In genomic region chr15:67140078-67140833, GRCh38 we compare ENCODE assay signal across 12 cellular contexts.
DNase-seq lines count a peak whose midpoint lies in the region; ATAC-seq and TF ChIP-seq lines count a peak whose summit lies in the region.
"Had no signal": no experiment of that assay in that cellular context is flagged by ENCODE, and none has a peak within 500 bp of the region (broad histone marks: within the 10 kb centered on the region; RNA-seq: fewer than 3 reads in every experiment).

No MANE protein-coding gene starts in this region.

- H2BK5ac ChIP-seq in trophoblast cell (ENCODE audit: low read depth, low read length, poor library complexity), result no peak overlapping the region

- H2BK120ac ChIP-seq in trophoblast cell (ENCODE audit: insufficient read depth, low read length, poor library complexity), result no peak overlapping the region

- no peak overlapping the region for H3K9ac ChIP-seq in trophoblast cell (ENCODE audit: low read length)

- H3K4me2 ChIP-seq in PC-9, result no peak overlapping the region
- no peak overlapping the region for H3K4me2 ChIP-seq in trophoblast cell (ENCODE audit: low read length)

- H3K27me3 ChIP-seq in PC-9 (ENCODE audit: insufficient read depth, low read depth), result no peaks in the 10 kb centered on the region
- H3K27me3 ChIP-seq in trophoblast cell (ENCODE audit: insufficient read depth, low read length), result no peaks in the 10 kb centered on the region

- ATAC-seq in GM21390 (IDR thresholded peaks at IDR 0.05; ENCODE audit: unreplicated experiment), result peak; percentile 60
- no peak for ATAC-seq in GM21360 (IDR thresholded peaks at IDR 0.05; ENCODE audit: unreplicated experiment)

- POLR2A ChIA-PET in PC-9 (lab: Charles Lee; ENCODE audit: unreplicated experiment) (interaction anchor here (0.7 kb wide), 1 partner anchor 13 kb away, joined by 5 read pairs; no protein-coding TSS in a partner anchor), HEK293T (lab: Yijun Ruan, JAX) (no interaction called here)

- no peak overlapping the region for H3K23ac ChIP-seq in trophoblast cell (ENCODE audit: low read length)

- in situ Hi-C loops in GM13977 (cut with MboI; ENCODE audit: low pct_unique_long_range_greater_than_20kb, low sequenced_read_pairs, unreplicated experiment), result no loop called here

- no peaks in the 10 kb centered on the region; the same call in 1 of the 2 replicates for H4K20me1 ChIP-seq in PC-9 (ENCODE audit: insufficient read depth)

- no peak overlapping the region for H2AFZ ChIP-seq in PC-9
- no peak overlapping the region for H2AFZ ChIP-seq in trophoblast cell (ENCODE audit: insufficient read depth, low read length, poor library complexity)

- H3K79me2 ChIP-seq in PC-9 (ENCODE audit: low read depth), result peaks cover 100% of the 10 kb centered on the region
- H3K79me2 ChIP-seq in trophoblast cell (ENCODE audit: control insufficient read depth, insufficient read depth, low read length, poor library complexity), result peaks cover 2% of the 10 kb centered on the region

- intact Hi-C loops in PC-9 (cut with micrococcal nuclease; ENCODE audit: unreplicated experiment), result no loop called here

- H4K91ac ChIP-seq in trophoblast cell (ENCODE audit: low read depth, low read length), result no peak overlapping the region

- no peak overlapping the region for H2AK5ac ChIP-seq in trophoblast cell (ENCODE audit: low read length)

- TF ChIP-seq CTCF in GM13977 (IDR thresholded peaks at IDR 0.05; ENCODE audit: extremely low read depth, insufficient read depth, missing control alignments) (no peak), PC-9 (conservative IDR thresholded peaks at IDR 0.05) (no peak)

- CTCF ChIA-PET in PC-9 (lab: Charles Lee), result no interaction called here
- CTCF ChIA-PET in HEK293T (lab: Yijun Ruan, JAX), result no interaction called here

- WGBS in trophoblast cell (ENCODE audit: extremely low coverage, insufficient coverage, insufficient read length), result no CpG with 5 or more reads among the region's 9 CpGs

- H4K12ac ChIP-seq in trophoblast cell (ENCODE audit: low read depth, low read length), result no peak overlapping the region

- no peaks in the 10 kb centered on the region for H3K9me2 ChIP-seq in PC-9 (ENCODE audit: insufficient read depth)

- no peak overlapping the region for H3K4me3 ChIP-seq in PC-9
- H3K4me3 ChIP-seq in trophoblast cell (ENCODE audit: low read depth, low read length), result no peak overlapping the region

- H4K8ac ChIP-seq in trophoblast cell (ENCODE audit: low read depth, low read length), result no peak overlapping the region

- no peaks in the 10 kb centered on the region for H3K9me3 ChIP-seq in PC-9 (ENCODE audit: insufficient read depth, low read depth)
- H3K9me3 ChIP-seq in trophoblast cell (ENCODE audit: insufficient read depth, low read depth, low read length), result no peaks in the 10 kb centered on the region

- H3K27ac ChIP-seq in PC-9 (peak overlapping the region; percentile 26; the same call in 1 of the 2 replicates), trophoblast cell (ENCODE audit: low read depth, low read length) (no peak overlapping the region)

- peaks cover 24% of the 10 kb centered on the region for H3K79me1 ChIP-seq in trophoblast cell (ENCODE audit: low read length)

- peak overlapping the region; percentile 0 for H2BK12ac ChIP-seq in trophoblast cell (ENCODE audit: low read length)

- no peak overlapping the region for H3K4ac ChIP-seq in trophoblast cell (ENCODE audit: low read depth, low read length)

- H3K36me3 ChIP-seq in PC-9 (ENCODE audit: low read depth) (peaks cover 5% of the 10 kb centered on the region; the same call in 1 of the 2 replicates), trophoblast cell (ENCODE audit: control insufficient read depth in 1 of 2, insufficient read depth in 2 of 2, low read length in 2 of 2) (no peaks in the 10 kb centered on the region)

- DNase-seq in GM13977 (ENCODE audit: low spot score) (peak; percentile 47), PC-9 (no peak), trophoblast cell (no peak), AG20443 (ENCODE audit: low spot score) (no peak), HEK293T (ENCODE audit: extremely low spot score) (no peak), HUDEP-2 (lab: John Stamatoyannopoulos, UW; ENCODE audit: unreplicated experiment in 76 of 76) (no peak)
- DNase-seq: activated CD4-positive, alpha-beta T cell treated with anti-CD3 and anti-CD28 coated beads for 1 hour; amygdala; GF-D8; NCI-H1092 had no signal

- no TSS peak for BruUV-seq in PC-9 (replicated peaks; lab: Mats Ljungman, UMichigan)

- H3K14ac ChIP-seq in trophoblast cell (ENCODE audit: low read length), result no peak overlapping the region

- H3K18ac ChIP-seq in trophoblast cell (ENCODE audit: low read length), result no peak overlapping the region

- peaks cover 37% of the 10 kb centered on the region for H3K4me1 ChIP-seq in PC-9 (replicated peaks; ENCODE audit: insufficient read depth)
- peaks cover 45 to 47% of the 10 kb centered on the region in 2 experiments for H3K4me1 ChIP-seq in trophoblast cell (ENCODE audit: control insufficient read depth in 1 of 2, insufficient read depth in 2 of 2, low read length in 2 of 2)

- peaks cover 40% of the 10 kb centered on the region for H3F3A ChIP-seq in PC-9 (ENCODE audit: insufficient read depth, low read depth)

TF ChIP-seq in HEK293T, 16 proteins besides CTCF, POLR2A, EP300 and RAD21:
- TF ChIP-seq FOXM1 (IDR thresholded peaks at IDR 0.05; ENCODE audit: borderline replicate concordance) (no peak), HDGF (IDR thresholded peaks at IDR 0.05; ENCODE audit: borderline replicate concordance) (no peak), LEF1 (IDR thresholded peaks at IDR 0.05; ENCODE audit: borderline replicate concordance) (no peak), TARDBP (IDR thresholded peaks at IDR 0.05) (no peak), NFRKB (IDR thresholded peaks at IDR 0.05) (no peak), FOXK2 (IDR thresholded peaks at IDR 0.05) (no peak), SUZ12 (IDR thresholded peaks at IDR 0.05) (no peak), BHLHE40 (IDR thresholded peaks at IDR 0.05; ENCODE audit: borderline replicate concordance) (no peak), SP1 (IDR thresholded peaks at IDR 0.05) (no peak), FOXA1 (IDR thresholded peaks at IDR 0.05) (no peak), L3MBTL2 (conservative IDR thresholded peaks at IDR 0.05) (no peak), CTBP1 (IDR thresholded peaks at IDR 0.05; ENCODE audit: borderline replicate concordance) (no peak), PKNOX1 (IDR thresholded peaks at IDR 0.05) (no peak), ARNT (IDR thresholded peaks at IDR 0.05) (no peak), ZNF384 (IDR thresholded peaks at IDR 0.05) (no peak), ELF4 (IDR thresholded peaks at IDR 0.05) (no peak)
